18 cellular contexts compared by ENCODE assay signal in genomic region chr9:109124089-109124488, GRCh38. TPM values are rescaled to one million over a fixed set of nuclear protein-coding genes. Genes with fewer than 3 reads are reported as not detected.
A peak's percentile ranks its signal among the peaks of the same experiment; 100 is the strongest.
DNase-seq lines count a peak whose midpoint lies in the region; ATAC-seq, FAIRE-seq and TF ChIP-seq lines count a peak whose summit lies in the region.
"Had no signal": no experiment of that assay in that cellular context is flagged by ENCODE, and none has a peak within 500 bp of the region (broad histone marks: within the 10 kb centered on the region; RNA-seq: fewer than 3 reads in every experiment).

No MANE protein-coding gene starts in this region.

- H3K27ac ChIP-seq in BLaER1 (peak overlapping the region; percentile 69; the same call in 1 of the 2 replicates), DND-41 (ENCODE audit: low read length) (0 out of 2 replicates have a peak overlapping the region, but pooled peaks have one; percentile 60), MM.1S (ENCODE audit: low read length) (no peak overlapping the region), K562 (ENCODE audit: extremely low read depth, low read depth, low read length) (peak overlapping the region; percentile 87; the same call in 1 of the 3 replicates), PC-3 (ENCODE audit: low read length) (no peak overlapping the region)
- H3K27ac ChIP-seq: C4-2B had no signal

- CTCF ChIA-PET in K562 (lab: Yijun Ruan, JAX; ENCODE audit: low intra/inter-chr PET ratio) = no interaction called here
- CTCF ChIA-PET in PC-3 (lab: Charles Lee) = no interaction called here

- no peaks in the 10 kb centered on the region for H3K27me3 Mint-ChIP-seq in mesothelial cell of epicardium (ENCODE audit: low read depth)
- H3K27me3 Mint-ChIP-seq: CD4-positive, alpha-beta memory T cell had no signal

- ATAC-seq in DND-41 (ENCODE audit: insufficient read depth, low read depth) = no peak
- no peak for ATAC-seq in K562
- ATAC-seq in HG03159 (IDR thresholded peaks at IDR 0.05; ENCODE audit: unreplicated experiment) = no peak
- ATAC-seq in PC-3 = no peak
- ATAC-seq: GM12878 had no signal

- TF ChIP-seq CTCF in DND-41 (IDR thresholded peaks at IDR 0.05; ENCODE audit: borderline replicate concordance, extremely low read depth, low read length, poor library complexity, severe bottlenecking) = no peak
- no peak for TF ChIP-seq CTCF in MM.1S (IDR thresholded peaks at IDR 0.05; ENCODE audit: low read length)
- TF ChIP-seq CTCF in K562 (IDR thresholded peaks at IDR 0.05 in 2 of 3, conservative IDR thresholded peaks at IDR 0.05 in 1 of 3; ENCODE audit: insufficient read depth in 2 of 3, low read depth in 1 of 3, low read length in 3 of 3) = no peak
- TF ChIP-seq CTCF in mesothelial cell of epicardium (IDR thresholded peaks at IDR 0.05; ENCODE audit: unreplicated experiment) = no peak
- TF ChIP-seq CTCF in PC-3 (conservative IDR thresholded peaks at IDR 0.05; ENCODE audit: low read depth, low read length) = no peak

- H4K20me1 ChIP-seq in BLaER1 = peaks cover 6% of the 10 kb centered on the region
- H4K20me1 ChIP-seq in DND-41 (ENCODE audit: insufficient read depth, low read length) = peaks cover 3% of the 10 kb centered on the region
- no peaks in the 10 kb centered on the region for H4K20me1 ChIP-seq in MM.1S (ENCODE audit: insufficient read depth, low read length)
- no peaks in the 10 kb centered on the region; the same call in 1 of the 2 replicates for H4K20me1 ChIP-seq in K562 (replicated peaks; ENCODE audit: control insufficient read depth, insufficient read depth, low read length)
- no peaks in the 10 kb centered on the region for H4K20me1 ChIP-seq in PC-3 (ENCODE audit: low read length)

- no peak overlapping the region for H3K27ac Mint-ChIP-seq in mesothelial cell of epicardium
- H3K27ac Mint-ChIP-seq: CD4-positive, alpha-beta memory T cell had no signal

- TF ChIP-seq RAD21 in K562 (CRISPR knock-in tag; conservative IDR thresholded peaks at IDR 0.05 in 1 of 2, IDR thresholded peaks at IDR 0.05 in 1 of 2) = no peak

- H3K4me3 ChIP-seq in BLaER1 (no peak overlapping the region), DND-41 (ENCODE audit: low read depth in 1 of 2, low read length in 2 of 2) (no peak overlapping the region), MM.1S (ENCODE audit: low read length) (no peak overlapping the region), K562 (no peak overlapping the region), PC-3 (ENCODE audit: low read length) (no peak overlapping the region)
- H3K4me3 ChIP-seq: GM12878 had no signal

- intact Hi-C loops in K562 (cut with micrococcal nuclease) (loop anchor here (1.0 kb wide), 1 partner anchor 8 kb away; no protein-coding TSS in a partner anchor), PC-3 (cut with micrococcal nuclease) (no loop called here)

- no peak for FAIRE-seq in K562 (lab: Jason Lieb, UNC)
- FAIRE-seq: GM12878, GM18507 had no signal

- WGBS in K562 (ENCODE audit: insufficient coverage, low coverage, missing lambda C conversion rate) = 29% methylated on average over 2 of the region's 2 CpGs

- H3K27me3 ChIP-seq in BLaER1 = no peaks in the 10 kb centered on the region
- H3K27me3 ChIP-seq in DND-41 (ENCODE audit: insufficient read depth, low read length, poor library complexity) = no peaks in the 10 kb centered on the region
- no peaks in the 10 kb centered on the region for H3K27me3 ChIP-seq in MM.1S (replicated peaks; ENCODE audit: insufficient read depth, low read length)
- H3K27me3 ChIP-seq in K562 (ENCODE audit: control insufficient read depth in 2 of 2, insufficient read depth in 2 of 2, low read length in 2 of 2) = no peaks in the 10 kb centered on the region
- no peaks in the 10 kb centered on the region for H3K27me3 ChIP-seq in PC-3 (ENCODE audit: low read length)

- BruUV-seq in K562 (replicated peaks; lab: Mats Ljungman, UMichigan) (no TSS peak), PC-3 (replicated peaks; lab: Mats Ljungman, UMichigan) (no TSS peak)

- H3K9me1 ChIP-seq in K562 (ENCODE audit: control insufficient read depth, insufficient read depth, low read length) = no peaks in the 10 kb centered on the region

- H3K9me3 ChIP-seq in BLaER1 (no peaks in the 10 kb centered on the region), DND-41 (ENCODE audit: insufficient read depth, low read length, severe bottlenecking) (no peaks in the 10 kb centered on the region), MM.1S (replicated peaks; ENCODE audit: insufficient read depth, low read length) (no peaks in the 10 kb centered on the region), K562 (replicated peaks; ENCODE audit: control insufficient read depth, insufficient read depth, low read depth, low read length) (no peaks in the 10 kb centered on the region), PC-3 (ENCODE audit: low read length) (no peaks in the 10 kb centered on the region)

- H3K9ac ChIP-seq in BLaER1 = 0 out of 2 replicates have a peak overlapping the region, but pooled peaks have one; percentile 53
- no peak overlapping the region for H3K9ac ChIP-seq in DND-41 (ENCODE audit: low read depth, low read length)
- H3K9ac ChIP-seq in MM.1S (ENCODE audit: low read length) = no peak overlapping the region
- peak overlapping the region in 1 of 2 experiments; percentile 56; a peak in 2 of 4 replicates for H3K9ac ChIP-seq in K562 (ENCODE audit: insufficient read depth in 1 of 2, low read depth in 2 of 2, low read length in 2 of 2)
- H3K9ac ChIP-seq in PC-3 (ENCODE audit: low read length) = no peak overlapping the region

- H3K79me2 ChIP-seq in DND-41 (ENCODE audit: insufficient read depth, low read length) (peaks cover 6% of the 10 kb centered on the region), MM.1S (ENCODE audit: low read length) (peaks cover 5% of the 10 kb centered on the region), K562 (ENCODE audit: control insufficient read depth, insufficient read depth, low read length) (peaks cover 10% of the 10 kb centered on the region), PC-3 (ENCODE audit: low read length) (peaks cover 7% of the 10 kb centered on the region)

- no peaks in the 10 kb centered on the region for H3K9me2 ChIP-seq in MM.1S (replicated peaks; ENCODE audit: insufficient read depth, low read length)
- no peaks in the 10 kb centered on the region for H3K9me2 ChIP-seq in PC-3 (replicated peaks; ENCODE audit: low read length)

- no peaks in the 10 kb centered on the region for H3K9me3 Mint-ChIP-seq in mesothelial cell of epicardium
- H3K9me3 Mint-ChIP-seq: CD4-positive, alpha-beta memory T cell had no signal

- H3K36me3 Mint-ChIP-seq in mesothelial cell of epicardium = no peaks in the 10 kb centered on the region
- H3K36me3 Mint-ChIP-seq: CD4-positive, alpha-beta memory T cell had no signal

- H3K36me3 ChIP-seq in BLaER1 (no peaks in the 10 kb centered on the region), DND-41 (ENCODE audit: insufficient read depth, low read length) (no peaks in the 10 kb centered on the region; the same call in 1 of the 2 replicates), MM.1S (replicated peaks; ENCODE audit: insufficient read depth, low read length) (no peaks in the 10 kb centered on the region), K562 (ENCODE audit: control insufficient read depth, insufficient read depth, low read length) (no peaks in the 10 kb centered on the region), PC-3 (ENCODE audit: low read depth, low read length) (no peaks in the 10 kb centered on the region)

- TF ChIP-seq POLR2A in K562 (conservative IDR thresholded peaks at IDR 0.05) = no peak

- in situ Hi-C loops in K562 (cut with MboI) = no loop called here

- H3K4me3 Mint-ChIP-seq in mesothelial cell of epicardium = no peak overlapping the region
- H3K4me3 Mint-ChIP-seq: CD4-positive, alpha-beta memory T cell had no signal

- H3K4me2 ChIP-seq in BLaER1 (peak overlapping the region; percentile 60), DND-41 (ENCODE audit: insufficient read depth, low read length) (peak overlapping the region; percentile 9; the same call in 1 of the 2 replicates), MM.1S (ENCODE audit: low read depth, low read length) (peak overlapping the region; percentile 30; the same call in 1 of the 2 replicates), K562 (ENCODE audit: insufficient read depth, low read length) (peak overlapping the region; percentile 69), PC-3 (ENCODE audit: low read length) (no peak overlapping the region)

- H3F3A ChIP-seq in MM.1S (ENCODE audit: insufficient read depth, low read length) (peaks cover 13% of the 10 kb centered on the region; the same call in 1 of the 2 replicates), PC-3 (ENCODE audit: low read length, unreplicated experiment) (no peaks in the 10 kb centered on the region)

- H2AFZ ChIP-seq in DND-41 (ENCODE audit: low read depth, low read length) (no peak overlapping the region), MM.1S (ENCODE audit: low read length) (no peak overlapping the region), K562 (ENCODE audit: low read depth, low read length) (peak overlapping the region; percentile 88), PC-3 (ENCODE audit: low read length) (no peak overlapping the region)

- TF ChIP-seq EP300 in K562 (IDR thresholded peaks at IDR 0.05; ENCODE audit: low read length) = no peak

- peaks cover 13% of the 10 kb centered on the region for H3K4me1 Mint-ChIP-seq in mesothelial cell of epicardium

- POLR2A ChIA-PET in K562 (lab: Yijun Ruan, JAX) (interaction anchor here (0.6 to 2.4 kb wide), 3 partner anchors 13 to 90 kb away, joined by 3 to 7 read pairs (median 3); no protein-coding TSS in a partner anchor), PC-3 (lab: Charles Lee; ENCODE audit: unreplicated experiment) (no interaction called here)

- no peak for DNase-seq in DND-41
- DNase-seq in MM.1S = no peak
- DNase-seq in K562 (ENCODE audit: extremely low read depth in 1 of 4, low spot score in 3 of 4) = no peak
- DNase-seq in mesothelial cell of epicardium (ENCODE audit: low spot score in 2 of 2, unreplicated experiment in 2 of 2) = no peak
- DNase-seq in PC-3 = no peak
- no peak for DNase-seq in ecto neural progenitor cell (ENCODE audit: low spot score)
- DNase-seq: ACHN; CD4-positive, alpha-beta memory T cell; COR-L47; H7 had no signal

- H3K4me1 ChIP-seq in BLaER1 (peaks cover 36% of the 10 kb centered on the region), DND-41 (ENCODE audit: insufficient read depth, low read length) (peaks cover 31% of the 10 kb centered on the region), MM.1S (ENCODE audit: low read length) (peaks cover 18% of the 10 kb centered on the region), K562 (replicated peaks in 1 of 2; ENCODE audit: control insufficient read depth in 2 of 2, insufficient read depth in 2 of 2, low read length in 2 of 2) (peaks cover 28 to 40% of the 10 kb centered on the region in 2 experiments), PC-3 (ENCODE audit: insufficient read depth, low read length) (peaks cover 5% of the 10 kb centered on the region)

RNA-seq across cellular contexts. Expression of gene TMEM245, which starts 4.3 kb away (rescaled TPM):
- total RNA-seq in K562 (2011; cell fraction: chromatin; rRNA removed; ENCODE audit: low replicate concordance) = 63.8 and 96.7 TPM in 2 replicates
- 45.0 and 54.9 TPM in 2 replicates for total RNA-seq in K562 (2011; cell fraction: nucleolus; rRNA removed)
- total RNA-seq in K562 (2011; cell fraction: nucleoplasm; rRNA removed) = 78.2 and 94.0 TPM in 2 replicates
- 13.9 and 15.1 TPM in 2 replicates for total RNA-seq in K562 (2014; rRNA removed)
- 30.5 and 32.8 TPM in 2 replicates for total RNA-seq in K562 (2014; rRNA removed; fragmentation: Illumina TruSeq; extraction: Trizol)
- total RNA-seq in K562 (2015; rRNA removed; fragmentation: Illumina TruSeq; extraction: Trizol) = 29.3 and 31.1 TPM in 2 replicates
- total RNA-seq in K562 (2021) = 24.3 and 26.9 TPM in 2 replicates
- polyA plus RNA-seq in K562 (2011; rRNA removed) = 34.9 and 43.2 TPM in 2 replicates
- polyA plus RNA-seq in K562 (2011; cell fraction: cytosol; rRNA removed) = 28.7 and 45.6 TPM in 2 replicates
- polyA plus RNA-seq in K562 (2011; cell fraction: nucleus; rRNA removed) = 31.8 and 33.1 TPM in 2 replicates
- polyA plus RNA-seq in K562 (2012) = 18.4 and 21.3 TPM in 2 replicates
- 26.0 and 33.7 TPM in 2 replicates for polyA plus RNA-seq in K562 (2014; fragmentation: Illumina TruSeq; extraction: Trizol)
- 10 to 100 TPM in 1 of 2 experiments, 1 to 10 TPM in 1; 8.5 to 12.1 TPM for polyA plus RNA-seq in K562 (2014; fragmentation: Nextera tagmentation; extraction: Ambion mirVana)
- polyA plus RNA-seq in K562 (2014; rRNA removed) = 15.8 and 16.6 TPM in 2 replicates
- 100 and 105 TPM in 2 replicates for polyA minus RNA-seq in K562 (2011; rRNA and poly(A)+ RNA removed)
- 25.8 and 36.3 TPM in 2 replicates for polyA minus RNA-seq in K562 (2011; cell fraction: cytosol; rRNA and poly(A)+ RNA removed)
- 44.7 and 68.2 TPM in 2 replicates for polyA minus RNA-seq in K562 (2011; cell fraction: nucleus; rRNA and poly(A)+ RNA removed)
- total RNA-seq in mesothelial cell of epicardium = 73.0 to 77.9 TPM (median 74.6 TPM) in 3 replicates
- total RNA-seq in PC-3 (2014; rRNA removed) = 23.7 and 30.8 TPM in 2 replicates

RNA-seq across cellular contexts. Expression of gene FRRS1L, which starts 43.0 kb away (rescaled TPM):
- 0.02 TPM in 1 of 2 replicates, not detected in the other for total RNA-seq in K562 (2011; cell fraction: chromatin; rRNA removed; ENCODE audit: low replicate concordance)
- total RNA-seq in K562 (2011; cell fraction: nucleolus; rRNA removed) = not detected in 2 replicates
- total RNA-seq in K562 (2011; cell fraction: nucleoplasm; rRNA removed) = not detected in 2 replicates
- total RNA-seq in K562 (2014; rRNA removed) = not detected in 2 replicates
- 0.03 and 0.04 TPM in 2 replicates for total RNA-seq in K562 (2014; rRNA removed; fragmentation: Illumina TruSeq; extraction: Trizol)
- total RNA-seq in K562 (2015; rRNA removed; fragmentation: Illumina TruSeq; extraction: Trizol) = 0.04 TPM in 1 of 2 replicates, not detected in the other
- not detected in 2 replicates for total RNA-seq in K562 (2021)
- 0.01 TPM in 2 replicates for polyA plus RNA-seq in K562 (2011; rRNA removed)
- polyA plus RNA-seq in K562 (2011; cell fraction: cytosol; rRNA removed) = not detected in 2 replicates
- not detected in 2 replicates for polyA plus RNA-seq in K562 (2011; cell fraction: nucleus; rRNA removed)
- polyA plus RNA-seq in K562 (2012) = 0.01 and 0.11 TPM in 2 replicates
- 0.01 TPM in 1 of 2 replicates, not detected in the other for polyA plus RNA-seq in K562 (2014; fragmentation: Illumina TruSeq; extraction: Trizol)
- polyA plus RNA-seq in K562 (2014; fragmentation: Nextera tagmentation; extraction: Ambion mirVana) = under 1 TPM in 1 of 2 experiments, not detected in 1; under 0.01 TPM
- polyA plus RNA-seq in K562 (2014; rRNA removed) = 0.04 TPM in 1 of 2 replicates, not detected in the other
- not detected in 2 replicates for polyA minus RNA-seq in K562 (2011; rRNA and poly(A)+ RNA removed)
- polyA minus RNA-seq in K562 (2011; cell fraction: cytosol; rRNA and poly(A)+ RNA removed) = not detected in 2 replicates
- not detected in 2 replicates for polyA minus RNA-seq in K562 (2011; cell fraction: nucleus; rRNA and poly(A)+ RNA removed)
- 12.4 to 14.6 TPM (median 14.4 TPM) in 3 replicates for total RNA-seq in mesothelial cell of epicardium
- not detected in 2 replicates for total RNA-seq in PC-3 (2014; rRNA removed)
- total RNA-seq: A172; CD4-positive, alpha-beta memory T cell; G401; GM12878; HT1080 had no signal
- polyA plus RNA-seq: CD4-positive, alpha-beta memory T cell; GM12878 had no signal

Comparison
In these comparisons a context has a peak if more than half of its experiments do, and no peak if none do; other contexts are left out.
1. H3K27ac ChIP-seq: peak in BLaER1 (single experiment), DND-41 (single experiment) and K562 (single experiment); none in MM.1S (single experiment) and PC-3 (single experiment).
2. RNA of gene FRRS1L, which starts 43.0 kb away (total RNA-seq): 12.4 to 14.6 TPM in mesothelial cell of epicardium; 0.02 to 0.04 TPM in K562 and not detected in PC-3; every median in the first group is over 10 times any median in the second.